8 cellular contexts compared by ENCODE assay signal in the genomic region with DNA sequence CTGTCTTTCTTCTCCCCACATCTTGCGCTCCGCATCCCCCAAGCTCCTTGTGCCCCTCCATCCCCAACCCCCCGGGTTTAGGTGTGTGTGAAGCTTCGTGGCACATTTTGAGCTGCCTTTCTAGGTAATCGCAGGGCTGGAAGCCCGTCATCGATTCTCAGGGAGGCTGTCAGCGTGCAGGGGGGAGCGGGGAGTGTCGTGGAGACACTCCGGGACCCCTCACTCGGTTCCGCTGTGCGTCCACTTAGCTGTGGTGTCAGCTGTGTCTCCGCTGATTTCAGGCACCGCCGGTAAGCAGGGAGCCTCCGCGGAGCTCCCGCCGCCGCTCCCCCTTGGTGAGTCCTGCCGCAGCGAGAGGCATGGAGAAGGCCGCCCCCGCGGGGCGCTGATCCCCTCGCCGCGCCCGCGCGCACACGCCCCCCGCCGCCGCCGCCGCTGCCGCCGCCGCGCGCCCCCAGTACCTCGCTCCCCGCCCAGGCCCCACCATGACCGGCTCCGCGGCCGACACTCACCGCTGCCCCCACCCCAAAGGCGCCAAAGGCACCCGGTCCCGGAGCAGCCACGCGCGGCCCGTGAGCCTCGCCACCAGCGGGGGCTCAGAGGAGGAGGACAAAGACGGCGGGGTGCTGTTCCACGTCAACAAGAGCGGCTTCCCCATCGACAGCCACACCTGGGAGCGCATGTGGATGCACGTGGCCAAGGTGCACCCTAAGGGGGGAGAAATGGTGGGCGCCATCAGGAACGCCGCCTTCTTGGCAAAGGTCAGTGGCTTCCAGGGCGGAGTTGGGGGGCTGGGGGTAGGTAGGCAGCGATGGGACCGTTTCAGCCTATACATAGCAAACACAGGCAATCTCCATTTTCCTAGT. TPM values are rescaled to one million over a fixed set of nuclear protein-coding genes. Genes with fewer than 3 reads are reported as not detected.
DNase-seq lines count a peak whose midpoint lies in the region; ATAC-seq, FAIRE-seq and TF ChIP-seq lines count a peak whose summit lies in the region.

No MANE protein-coding gene starts in this region.

- H3K27me3 Mint-ChIP-seq in CD4-positive, CD25-positive, alpha-beta regulatory T cell: peaks cover 54% of the 10 kb centered on the region
- peaks cover 21% of the 10 kb centered on the region for H3K27me3 Mint-ChIP-seq in H9 (ENCODE audit: low read depth)
- H3K27me3 Mint-ChIP-seq in activated naive CD8-positive, alpha-beta T cell treated with anti-CD3 and anti-CD28 coated beads, Interleukin-2, amount 10 ng/mL, durations not matched to agents 7 days and 5 days: peaks cover 68% of the 10 kb centered on the region

- no peak for TF ChIP-seq CTCF in H9 (conservative IDR thresholded peaks at IDR 0.05)
- TF ChIP-seq CTCF in kidney (IDR thresholded peaks at IDR 0.05; ENCODE audit: borderline replicate concordance, extremely low read depth, insufficient read depth): no peak

- peaks cover 0 to 7% (median 0%) of the 10 kb centered on the region in 7 donors for H3K9me3 Mint-ChIP-seq in CD4-positive, CD25-positive, alpha-beta regulatory T cell
- peaks cover 8 to 9% of the 10 kb centered on the region in 2 experiments; a peak in 4 of 5 replicates for H3K9me3 Mint-ChIP-seq in H9
- H3K9me3 Mint-ChIP-seq in activated naive CD8-positive, alpha-beta T cell treated with anti-CD3 and anti-CD28 coated beads, Interleukin-2, amount 10 ng/mL, durations not matched to agents 7 days and 5 days: no peaks in the 10 kb centered on the region

- no peak overlapping the region for H4K91ac ChIP-seq in H9 (ENCODE audit: insufficient read length, low read depth, low read length)

- no peak overlapping the region for H2AFZ ChIP-seq in H9 (ENCODE audit: low read length)

- peak overlapping the region; percentile 60; the same call in 1 of the 2 replicates for H3K14ac ChIP-seq in H9 (ENCODE audit: insufficient read depth, low read length)

- DNase-seq in CD4-positive, CD25-positive, alpha-beta regulatory T cell: no peak
- DNase-seq in H9 (no peak), kidney (peak; percentile 76), posterior vena cava (ENCODE audit: low spot score) (no peak), NOMO-1 treated with DMSO at 0.1 percent for 48 hours (lab: John Stamatoyannopoulos, UW; ENCODE audit: unreplicated experiment) (no peak)
- peak; percentile 36 for DNase-seq in activated naive CD8-positive, alpha-beta T cell treated with anti-CD3 and anti-CD28 coated beads, Interleukin-2, amount 10 ng/mL, durations not matched to agents 7 days and 5 days
- DNase-seq in activated CD4-positive, CD25-positive, alpha-beta regulatory T cell (lab: John Stamatoyannopoulos, UW): no peak

- H2BK20ac ChIP-seq in H9 (ENCODE audit: low read depth, low read length, poor library complexity, severe bottlenecking): no peak overlapping the region

- H4K5ac ChIP-seq in H9 (ENCODE audit: insufficient read length, low read depth, low read length): no peak overlapping the region

- H2BK12ac ChIP-seq in H9 (ENCODE audit: insufficient read length, low read depth, low read length): no peak overlapping the region

- no peak for ATAC-seq in CD4-positive, CD25-positive, alpha-beta regulatory T cell (ENCODE audit: low read depth in 2 of 2)
- ATAC-seq in activated naive CD8-positive, alpha-beta T cell treated with anti-CD3 and anti-CD28 coated beads, Interleukin-2, amount 10 ng/mL, durations not matched to agents 7 days and 5 days (ENCODE audit: low read depth): peak; percentile 8

- H3K79me2 ChIP-seq in H9 (ENCODE audit: insufficient read depth, low read length): peaks cover 11% of the 10 kb centered on the region; the same call in 1 of the 2 replicates

- peaks cover 4% of the 10 kb centered on the region for H3K27me3 ChIP-seq in CD4-positive, CD25-positive, alpha-beta regulatory T cell (ENCODE audit: control insufficient read depth, insufficient read depth, low read length)
- H3K27me3 ChIP-seq in H9 (ENCODE audit: insufficient read depth, low read length) (no peaks in the 10 kb centered on the region), thymus (ENCODE audit: control insufficient read depth, insufficient read depth) (no peaks in the 10 kb centered on the region)

- no peak overlapping the region for H2BK15ac ChIP-seq in H9 (ENCODE audit: low read depth, low read length)

- no peaks in the 10 kb centered on the region for H3K36me3 ChIP-seq in CD4-positive, CD25-positive, alpha-beta regulatory T cell (ENCODE audit: control insufficient read depth, insufficient read depth, low read length)
- no peaks in the 10 kb centered on the region for H3K36me3 ChIP-seq in kidney (ENCODE audit: control insufficient read depth in 1 of 2, insufficient read depth in 2 of 2, low read length in 2 of 2)
- H3K36me3 ChIP-seq in thymus (ENCODE audit: control insufficient read depth, insufficient read depth): no peaks in the 10 kb centered on the region

- H3K56ac ChIP-seq in H9 (ENCODE audit: insufficient read length, low read depth, low read length): no peak overlapping the region

- no peaks in the 10 kb centered on the region for H3K9me3 ChIP-seq in CD4-positive, CD25-positive, alpha-beta regulatory T cell (ENCODE audit: control insufficient read depth in 2 of 2, low read length in 2 of 2)
- no peaks in the 10 kb centered on the region for H3K9me3 ChIP-seq in H9 (ENCODE audit: control insufficient read depth, low read depth, low read length)
- H3K9me3 ChIP-seq in kidney (ENCODE audit: control insufficient read depth in 1 of 2, low read length in 2 of 2): no peaks in the 10 kb centered on the region
- no peaks in the 10 kb centered on the region for H3K9me3 ChIP-seq in thymus (ENCODE audit: control insufficient read depth)

- H3K4me2 ChIP-seq in H9 (ENCODE audit: insufficient read depth, insufficient read length, low read length): peak overlapping the region; percentile 49

- H3T11ph ChIP-seq in H9 (ENCODE audit: low read length): no peak overlapping the region

- H3K18ac ChIP-seq in H9 (ENCODE audit: insufficient read length, low read depth, low read length): no peak overlapping the region

- H3K27ac Mint-ChIP-seq in CD4-positive, CD25-positive, alpha-beta regulatory T cell: no peak overlapping the region
- H3K27ac Mint-ChIP-seq in H9: peak overlapping the region in 1 of 3 experiments; percentile 34; a peak in 1 of 7 replicates
- H3K27ac Mint-ChIP-seq in activated naive CD8-positive, alpha-beta T cell treated with anti-CD3 and anti-CD28 coated beads, Interleukin-2, amount 10 ng/mL, durations not matched to agents 7 days and 5 days: no peak overlapping the region

- H3K27ac ChIP-seq in CD4-positive, CD25-positive, alpha-beta regulatory T cell (ENCODE audit: insufficient read depth, low read length, poor library complexity, severe bottlenecking): no peak overlapping the region
- H3K27ac ChIP-seq in H9 (ENCODE audit: insufficient read length, low read depth, low read length): no peak overlapping the region
- H3K27ac ChIP-seq in kidney (ENCODE audit: low read depth in 2 of 2, low read length in 2 of 2): no peak overlapping the region
- no peak overlapping the region for H3K27ac ChIP-seq in thymus (ENCODE audit: low read depth)

- no peak overlapping the region for H2AK5ac ChIP-seq in H9 (ENCODE audit: insufficient read length, low read length)

- peak overlapping the region; percentile 48 for H3K4me3 ChIP-seq in CD4-positive, CD25-positive, alpha-beta regulatory T cell (ENCODE audit: low read depth, low read length)
- H3K4me3 ChIP-seq in kidney (ENCODE audit: low read length in 2 of 2) (peak overlapping the region; percentile 61 to 66), thymus (ENCODE audit: low read length) (peak overlapping the region; percentile 50)

- H3K36me3 Mint-ChIP-seq in CD4-positive, CD25-positive, alpha-beta regulatory T cell: no peaks in the 10 kb centered on the region
- H3K36me3 Mint-ChIP-seq in H9 (ENCODE audit: insufficient read depth in 1 of 3, low read depth in 3 of 3): peaks cover 40 to 49% (median 42%) of the 10 kb centered on the region in 3 experiments
- no peaks in the 10 kb centered on the region for H3K36me3 Mint-ChIP-seq in activated naive CD8-positive, alpha-beta T cell treated with anti-CD3 and anti-CD28 coated beads, Interleukin-2, amount 10 ng/mL, durations not matched to agents 7 days and 5 days

- peaks cover 7% of the 10 kb centered on the region for H3K79me1 ChIP-seq in H9 (ENCODE audit: insufficient read depth, low read depth, low read length, poor library complexity, severe bottlenecking)

- no peaks in the 10 kb centered on the region for H4K20me1 ChIP-seq in H9 (ENCODE audit: control insufficient read depth, insufficient read depth, insufficient read length)

- no peak overlapping the region for H3K4ac ChIP-seq in H9 (ENCODE audit: low read depth, low read length)

- H3K4me1 Mint-ChIP-seq in CD4-positive, CD25-positive, alpha-beta regulatory T cell: peaks cover 0 to 18% (median 7%) of the 10 kb centered on the region in 4 donors
- H3K4me1 Mint-ChIP-seq in H9: peaks cover 49 to 54% of the 10 kb centered on the region in 2 experiments
- H3K4me1 Mint-ChIP-seq in activated naive CD8-positive, alpha-beta T cell treated with anti-CD3 and anti-CD28 coated beads, Interleukin-2, amount 10 ng/mL, durations not matched to agents 7 days and 5 days: peaks cover 4% of the 10 kb centered on the region

- H2BK120ac ChIP-seq in H9 (ENCODE audit: low read depth, low read length, poor library complexity, severe bottlenecking): no peak overlapping the region

- no peak for FAIRE-seq in kidney (lab: Jason Lieb, UNC)

- no peak overlapping the region for H3K23ac ChIP-seq in H9 (ENCODE audit: insufficient read length, low read depth, low read length)

- peaks cover 11% of the 10 kb centered on the region for H3K4me1 ChIP-seq in CD4-positive, CD25-positive, alpha-beta regulatory T cell (ENCODE audit: control insufficient read depth, insufficient read depth, low read length, poor library complexity, severe bottlenecking)
- peaks cover 5% of the 10 kb centered on the region; the same call in 1 of the 2 replicates for H3K4me1 ChIP-seq in H9 (ENCODE audit: insufficient read depth, low read length)
- H3K4me1 ChIP-seq in kidney (ENCODE audit: control insufficient read depth in 1 of 2, insufficient read depth in 1 of 2, low read depth in 1 of 2, low read length in 2 of 2): peaks cover 4 to 11% of the 10 kb centered on the region in 2 donors
- peaks cover 3% of the 10 kb centered on the region for H3K4me1 ChIP-seq in thymus (ENCODE audit: control insufficient read depth, insufficient read depth, low read length)

- peak overlapping the region; percentile 84 to 89 (median 86) for H3K4me3 Mint-ChIP-seq in CD4-positive, CD25-positive, alpha-beta regulatory T cell
- peak overlapping the region; percentile 82 to 93 for H3K4me3 Mint-ChIP-seq in H9
- peak overlapping the region; percentile 82 for H3K4me3 Mint-ChIP-seq in activated naive CD8-positive, alpha-beta T cell treated with anti-CD3 and anti-CD28 coated beads, Interleukin-2, amount 10 ng/mL, durations not matched to agents 7 days and 5 days

- H2BK5ac ChIP-seq in H9 (ENCODE audit: insufficient read length, low read length): no peak overlapping the region

- peaks cover 14% of the 10 kb centered on the region for H3K23me2 ChIP-seq in H9 (ENCODE audit: insufficient read length, low read depth, low read length, poor library complexity, severe bottlenecking)

- H4K8ac ChIP-seq in H9 (replicated peaks; ENCODE audit: insufficient read length, low read depth, low read length): no peak overlapping the region

- H3K9ac ChIP-seq in H9 (ENCODE audit: extremely low read depth, insufficient read length, low read length) (peak overlapping the region; percentile 77), kidney (ENCODE audit: low read length in 2 of 2) (peak overlapping the region in 1 of 2 donors; percentile 34)

- intact Hi-C loops in kidney (cut with DNase I): no loop called here
- intact Hi-C loops in posterior vena cava (cut with DNase I): no loop called here

- POLR2A ChIA-PET in activated naive CD8-positive, alpha-beta T cell treated with anti-CD3 and anti-CD28 coated beads, Interleukin-2, amount 10 ng/mL, durations not matched to agents 7 days and 5 days (lab: Charles Lee): no interaction called here

- no CpG with 5 or more reads among the region's 74 CpGs for WGBS in H9 (ENCODE audit: extremely low coverage, insufficient read length, low lambda C conversion rate)
- 13% methylated on average over 74 of the region's 74 CpGs for WGBS in thymus

RNA-seq across cellular contexts. Expression of a gene that starts 0.9 kb away (rescaled TPM):
- 1.7 TPM for total RNA-seq in CD4-positive, CD25-positive, alpha-beta regulatory T cell
- under 1 TPM; 0.25 to 0.55 (median 0.34) TPM for polyA plus RNA-seq in CD4-positive, CD25-positive, alpha-beta regulatory T cell
- total RNA-seq in H9 (2021) (76.1 and 79.5 TPM in 2 replicates), kidney (0.57 TPM), posterior vena cava (1 to 10 TPM; 3.3 to 4.8 TPM)
- under 1 TPM in 1 of 2 experiments, not detected in 1; 0.08 TPM for total RNA-seq in activated naive CD8-positive, alpha-beta T cell treated with anti-CD3 and anti-CD28 coated beads, Interleukin-2, amount 10 ng/mL, durations not matched to agents 7 days and 5 days
- polyA plus RNA-seq in kidney (ENCODE audit: insufficient read depth, low read depth, low replicate concordance) (not detected), thymus (0.82 TPM)

Comparison
In these comparisons a context has a peak if more than half of its experiments do, and no peak if none do; other contexts are left out.
1. DNase-seq: peak in activated naive CD8-positive, alpha-beta T cell treated with anti-CD3 and anti-CD28 coated beads, Interleukin-2, amount 10 ng/mL, durations not matched to agents 7 days and 5 days (single experiment) and kidney (single experiment); none in CD4-positive, CD25-positive, alpha-beta regulatory T cell (0 of 3), H9 (single experiment), posterior vena cava (single experiment), activated CD4-positive, CD25-positive, alpha-beta regulatory T cell (0 of 4) and NOMO-1 treated with DMSO at 0.1 percent for 48 hours (single experiment).
2. RNA of a gene that starts 0.9 kb away (total RNA-seq): 76.1 to 79.5 TPM in H9; 3.3 to 4.8 TPM in posterior vena cava, 1.7 TPM in CD4-positive, CD25-positive, alpha-beta regulatory T cell (single experiment), 0.57 TPM in kidney (single experiment) and 0.08 TPM in activated naive CD8-positive, alpha-beta T cell treated with anti-CD3 and anti-CD28 coated beads, Interleukin-2, amount 10 ng/mL, durations not matched to agents 7 days and 5 days; every median in the first group is over 10 times any median in the second.
3. Peak in every context shown above with its lines, with median percentiles within 50 percentile points of each other: H3K4me3 ChIP-seq and H3K4me3 Mint-ChIP-seq.